ENCODE assay signal across 17 cellular contexts in the genomic region with DNA sequence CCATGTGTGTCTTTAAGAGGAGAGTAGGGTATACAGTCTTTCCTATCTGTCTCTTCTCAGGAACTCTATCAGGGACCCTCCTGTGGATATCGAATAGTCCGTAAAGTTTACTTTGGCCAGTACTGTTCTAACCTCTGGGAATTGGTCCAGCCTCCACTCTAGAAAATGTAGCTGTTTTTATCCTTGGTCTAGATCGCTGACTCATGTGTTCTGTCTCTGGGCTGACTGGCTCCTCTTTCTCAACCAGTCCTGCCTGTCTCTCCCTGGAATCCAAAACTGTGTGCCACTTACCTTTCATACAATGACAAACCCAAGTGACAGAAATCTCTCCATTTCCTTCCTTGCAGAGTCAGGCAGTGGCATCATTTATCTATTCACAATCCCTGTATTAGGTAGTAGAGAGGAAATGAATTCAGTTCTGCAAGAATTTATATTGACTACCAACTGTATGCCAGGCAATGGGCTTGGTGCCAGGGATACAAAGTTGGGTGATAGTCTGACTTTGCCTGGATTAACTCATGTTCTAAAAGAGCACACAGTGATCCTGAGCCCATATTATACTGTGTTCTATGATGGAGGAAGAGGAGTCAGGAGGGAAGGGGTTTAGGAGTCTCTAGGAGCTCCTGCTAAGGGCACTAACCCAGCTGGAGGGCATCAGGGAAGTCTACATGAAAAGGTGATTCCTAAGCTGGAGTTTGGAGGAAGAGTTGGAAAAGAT.
A peak's percentile ranks its signal among the peaks of the same experiment; 100 is the strongest.
DNase-seq lines count a peak whose midpoint lies in the region; ATAC-seq and TF ChIP-seq lines count a peak whose summit lies in the region.
"Had no signal": no experiment of that assay in that cellular context is flagged by ENCODE, and none has a peak within 500 bp of the region (broad histone marks: within the 10 kb centered on the region; RNA-seq: fewer than 3 reads in every experiment).

No MANE protein-coding gene starts in this region.

- TF ChIP-seq CTCF in HFFc6 (IDR thresholded peaks at IDR 0.05), result no peak

- no peaks in the 10 kb centered on the region for H3K9me3 Mint-ChIP-seq in HFFc6
- H3K9me3 Mint-ChIP-seq: activated naive CD4-positive, alpha-beta T cell treated with anti-CD3 and anti-CD28 coated beads, Interleukin-2, amount 50 U/mL, for 72 hours; CD8-positive, alpha-beta memory T cell had no signal

- intact Hi-C loops in Right ventricle myocardium inferior (cut with DNase I), result no loop called here
- intact Hi-C loops in cardiac septum (cut with DNase I), result no loop called here
- intact Hi-C loops in left ventricle myocardium superior (cut with micrococcal nuclease), result no loop called here

- DNase-seq in Right ventricle myocardium inferior (ENCODE audit: missing footprints), result no peak
- DNase-seq in cardiac septum (ENCODE audit: low spot score), result no peak
- DNase-seq in left ventricle myocardium superior, result no peak
- DNase-seq in renal cortical epithelial cell (ENCODE audit: low read depth), result peak; percentile 52
- DNase-seq in HFFc6, result no peak
- DNase-seq: activated CD4-positive, alpha-beta T cell treated with anti-CD3 and anti-CD28 coated beads for 1 hour; activated CD8-positive, alpha-beta memory T cell treated with anti-CD3 and anti-CD28 coated beads, Interleukin-2, amount 50 U/mL, for 48 hours; CD8-positive, alpha-beta memory T cell; EL; midbrain; NCI-H1694; NCI-H524 had no signal

- H3K27ac Mint-ChIP-seq in HFFc6, result no peak overlapping the region
- H3K27ac Mint-ChIP-seq: activated naive CD4-positive, alpha-beta T cell treated with anti-CD3 and anti-CD28 coated beads, Interleukin-2, amount 50 U/mL, for 72 hours had no signal

- H3K36me3 Mint-ChIP-seq in HFFc6 (ENCODE audit: low read depth), result no peaks in the 10 kb centered on the region
- H3K36me3 Mint-ChIP-seq: activated naive CD4-positive, alpha-beta T cell treated with anti-CD3 and anti-CD28 coated beads, Interleukin-2, amount 50 U/mL, for 72 hours; CD8-positive, alpha-beta memory T cell had no signal

- ATAC-seq in Right ventricle myocardium inferior (peak; percentile 82), left ventricle myocardium superior (peak; percentile 81), GM18502 (IDR thresholded peaks at IDR 0.05; ENCODE audit: poor library complexity, unreplicated experiment) (no peak), HG03442 (IDR thresholded peaks at IDR 0.05; ENCODE audit: unreplicated experiment) (no peak), HG02938 (IDR thresholded peaks at IDR 0.05; ENCODE audit: unreplicated experiment) (no peak)
- ATAC-seq: activated naive CD4-positive, alpha-beta T cell treated with anti-CD3 and anti-CD28 coated beads, Interleukin-2, amount 50 U/mL, for 72 hours; GM12878 had no signal

- no peak overlapping the region for H3K4me3 Mint-ChIP-seq in HFFc6
- H3K4me3 Mint-ChIP-seq: CD8-positive, alpha-beta memory T cell had no signal

- no peaks in the 10 kb centered on the region for H3K4me1 Mint-ChIP-seq in HFFc6 (ENCODE audit: low read depth)
- H3K4me1 Mint-ChIP-seq: CD8-positive, alpha-beta memory T cell had no signal

- H3K27me3 Mint-ChIP-seq in HFFc6 (ENCODE audit: insufficient read depth), result peaks cover 5% of the 10 kb centered on the region

Comparison
In these comparisons a context has a peak if more than half of its experiments do, and no peak if none do; other contexts are left out.
1. ATAC-seq: peak in Right ventricle myocardium inferior (single experiment) and left ventricle myocardium superior (single experiment); none in GM18502 (single experiment), HG03442 (single experiment) and HG02938 (single experiment).